1 cellular context compared by ENCODE assay signal in genomic region chr2:174245628-174246027, GRCh38.
A peak's percentile ranks its signal among the peaks of the same experiment; 100 is the strongest.
TF ChIP-seq lines count a peak whose summit lies in the region.

No MANE protein-coding gene starts in this region.

TF ChIP-seq in GM12878, 131 proteins besides CTCF, POLR2A, EP300 and RAD21:
- peak in 1 of 2 experiments; percentile 8; a peak in 1 of 4 replicates for TF ChIP-seq BHLHE40 (IDR thresholded peaks at IDR 0.05; ENCODE audit: borderline replicate concordance in 1 of 2, low read depth in 2 of 2, low read length in 1 of 2)
- 0 out of 2 replicates have a peak, but pooled peaks have one; percentile 20 for TF ChIP-seq NR2F1 (conservative IDR thresholded peaks at IDR 0.05)
